Comparison of ENCODE assay signal across 1 cellular context in the genomic region with DNA sequence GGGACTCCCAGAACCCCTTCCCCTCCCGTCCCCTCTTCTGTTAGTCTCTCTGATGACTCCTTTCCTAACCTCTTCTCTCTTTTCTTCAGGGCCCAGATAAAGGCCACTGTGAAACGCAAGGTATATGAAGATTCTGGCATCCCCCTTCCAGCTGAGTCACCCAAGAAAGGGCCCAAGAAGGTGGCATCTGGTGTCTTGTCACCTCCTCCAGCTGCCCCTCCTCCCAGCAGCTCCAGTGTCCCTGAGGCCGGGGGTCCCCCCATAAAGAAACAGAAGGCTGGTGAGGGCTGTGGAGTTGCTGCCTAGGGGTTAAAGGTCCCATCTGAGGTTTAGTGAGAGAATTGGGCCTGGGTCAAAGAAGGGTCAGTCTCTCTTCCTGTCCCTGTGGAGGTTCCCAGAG.
TF ChIP-seq lines count a peak whose summit lies in the region.

No MANE protein-coding gene starts in this region.

TF ChIP-seq in WTC11, 78 proteins besides CTCF, POLR2A, EP300 and RAD21 (continued from another document):
- TF ChIP-seq, protein P1, sequence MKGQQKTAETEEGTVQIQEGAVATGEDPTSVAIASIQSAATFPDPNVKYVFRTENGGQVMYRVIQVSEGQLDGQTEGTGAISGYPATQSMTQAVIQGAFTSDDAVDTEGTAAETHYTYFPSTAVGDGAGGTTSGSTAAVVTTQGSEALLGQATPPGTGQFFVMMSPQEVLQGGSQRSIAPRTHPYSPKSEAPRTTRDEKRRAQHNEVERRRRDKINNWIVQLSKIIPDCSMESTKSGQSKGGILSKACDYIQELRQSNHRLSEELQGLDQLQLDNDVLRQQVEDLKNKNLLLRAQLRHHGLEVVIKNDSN (CRISPR knock-in tag; IDR thresholded peaks at IDR 0.05) = no peak
- TF ChIP-seq ZNF263 (CRISPR knock-in tag; IDR thresholded peaks at IDR 0.05; ENCODE audit: low read depth) (no peak), OVOL2 (CRISPR knock-in tag; IDR thresholded peaks at IDR 0.05; ENCODE audit: borderline replicate concordance) (no peak)
